8 cellular contexts compared by ENCODE assay signal in the genomic region with DNA sequence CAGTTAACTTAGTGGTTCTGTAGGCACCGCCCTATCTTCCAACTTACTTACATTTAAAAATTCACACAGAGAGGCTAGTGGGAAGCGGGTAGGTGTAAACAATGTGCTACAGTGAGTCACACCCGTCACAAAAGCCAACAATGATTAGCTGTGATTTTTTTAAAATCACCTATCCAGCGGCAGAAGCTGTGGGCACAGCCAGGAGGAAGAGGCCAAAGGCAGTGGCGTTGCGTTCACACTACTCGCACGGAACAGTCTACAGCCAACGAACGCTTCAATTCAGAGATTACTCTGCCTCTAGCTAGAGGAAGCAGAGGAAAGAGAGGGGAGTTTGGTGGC. TPM values are rescaled to one million over a fixed set of nuclear protein-coding genes. Genes with fewer than 3 reads are reported as not detected.
DNase-seq lines count a peak whose midpoint lies in the region; ATAC-seq and TF ChIP-seq lines count a peak whose summit lies in the region.

No MANE protein-coding gene starts in this region.

- peak overlapping the region; percentile 30; the same call in 1 of the 2 replicates for H2BK120ac ChIP-seq in IMR-90 (ENCODE audit: low read depth, low read length)

- no peak overlapping the region for H4K5ac ChIP-seq in IMR-90 (ENCODE audit: low read depth, low read length)

- H4K91ac ChIP-seq in IMR-90 (ENCODE audit: insufficient read depth, low read depth, low read length), result no peak overlapping the region

- no peaks in the 10 kb centered on the region for H3K9me1 ChIP-seq in IMR-90 (ENCODE audit: insufficient read depth, low read length)

- H2BK15ac ChIP-seq in IMR-90 (ENCODE audit: low read depth, low read length), result peak overlapping the region; percentile 36; the same call in 1 of the 3 replicates

- no peak for TF ChIP-seq RAD21 in IMR-90 (IDR thresholded peaks at IDR 0.05; ENCODE audit: low read length)

- no peak for TF ChIP-seq POLR2A in IMR-90 (IDR thresholded peaks at IDR 0.05; ENCODE audit: low read depth, low read length)
- no peak for TF ChIP-seq POLR2A in testis (IDR thresholded peaks at IDR 0.05)

- peak overlapping the region; percentile 33; the same call in 1 of the 2 replicates for H3K9ac ChIP-seq in IMR-90 (ENCODE audit: low read depth, low read length)

- H4K8ac ChIP-seq in IMR-90 (ENCODE audit: low read depth in 2 of 2, low read length in 2 of 2), result peak overlapping the region in 1 of 2 experiments; percentile 63; a peak in 1 of 4 replicates

- intact Hi-C loops in IMR-90 (cut with micrococcal nuclease) (loop anchor here (5.0 to 10.0 kb wide), 2 partner anchors 340 to 972 kb away; no protein-coding TSS in a partner anchor), testis (cut with DNase I; ENCODE audit: low total_unique reads) (no loop called here)

- no peak overlapping the region for H2BK20ac ChIP-seq in IMR-90 (ENCODE audit: low read depth, low read length)

- no peak overlapping the region for H2AK5ac ChIP-seq in IMR-90 (ENCODE audit: low read depth, low read length)

- ATAC-seq in GM21576 (IDR thresholded peaks at IDR 0.05; ENCODE audit: unreplicated experiment) (peak; percentile 41), IMR-90 (ENCODE audit: low read depth) (peak; percentile 33)

- H3K36me3 ChIP-seq in IMR-90 (ENCODE audit: control insufficient read depth, insufficient read depth, low read length) (no peaks in the 10 kb centered on the region), testis (ENCODE audit: low read depth, missing control alignments) (no peaks in the 10 kb centered on the region)

- H3K14ac ChIP-seq in IMR-90 (replicated peaks; ENCODE audit: low read depth, low read length), result no peak overlapping the region

- in situ Hi-C loops in IMR-90 (cut with MboI; ENCODE audit: low sequenced_read_pairs), result no loop called here
- in situ Hi-C loops in astrocyte of the cerebellum (cut with HindIII; ENCODE audit: low sequenced_read_pairs), result no loop called here

- dilution Hi-C loops in IMR-90 (cut with HindIII; ENCODE audit: low sequenced_read_pairs, unreplicated experiment), result no loop called here

- no peaks in the 10 kb centered on the region for H3K79me1 ChIP-seq in IMR-90 (ENCODE audit: low read depth in 1 of 2, low read length in 2 of 2)

- 0 out of 2 replicates have a peak, but pooled peaks cover 3% of the 10 kb centered on the region for H3K4me1 ChIP-seq in IMR-90 (ENCODE audit: control insufficient read depth, insufficient read depth, low read length)
- H3K4me1 ChIP-seq in testis, result no peaks in the 10 kb centered on the region

- H3K56ac ChIP-seq in IMR-90 (ENCODE audit: extremely low read depth, insufficient read depth, low read length), result 0 out of 2 replicates have a peak overlapping the region, but pooled peaks have one; percentile 24

- DNase-seq in ELR (ENCODE audit: low read depth), result peak; percentile 59
- no peak for DNase-seq in IMR-90
- DNase-seq in astrocyte of the cerebellum (ENCODE audit: low read depth), result peak; percentile 29
- DNase-seq in kidney tubule cell (ENCODE audit: low spot score), result peak; percentile 88
- DNase-seq in testis, result no peak
- no peak for DNase-seq in NCI-H1092 (lab: John Stamatoyannopoulos, UW)
- DNase-seq in GF-D8 (lab: John Stamatoyannopoulos, UW), result no peak

- no peak overlapping the region for H3K18ac ChIP-seq in IMR-90 (ENCODE audit: low read depth, low read length)

- POLR2A ChIA-PET in IMR-90 (lab: Charles Lee; ENCODE audit: unreplicated experiment), result interaction anchor here (0.6 kb wide), 4 partner anchors 14 to 740 kb away, joined by 3 to 11 read pairs (median 4); no protein-coding TSS in a partner anchor

- peak overlapping the region; percentile 22 for H3K4ac ChIP-seq in IMR-90 (ENCODE audit: low read depth, low read length)

- no peak overlapping the region for H2BK5ac ChIP-seq in IMR-90 (ENCODE audit: low read depth, low read length, poor library complexity, severe bottlenecking)

- no TSS peak for BruUV-seq in IMR-90 (replicated peaks; lab: Mats Ljungman, UMichigan)

- CTCF ChIA-PET in IMR-90 (lab: Yijun Ruan, JAX), result interaction anchor here (0.5 to 1.0 kb wide), 2 partner anchors 10 to 1046 kb away, joined by 3 read pairs; no protein-coding TSS in a partner anchor

- H3K27me3 ChIP-seq in IMR-90 (ENCODE audit: control insufficient read depth, insufficient read depth, low read length), result peaks cover 3% of the 10 kb centered on the region; the same call in 1 of the 2 replicates
- no peaks in the 10 kb centered on the region for H3K27me3 ChIP-seq in testis

- peak overlapping the region; percentile 57 for H3K4me3 ChIP-seq in IMR-90 (ENCODE audit: insufficient read depth, low read depth, low read length)
- H3K4me3 ChIP-seq in astrocyte of the cerebellum (ENCODE audit: low read depth, low read length), result peak overlapping the region; percentile 77
- H3K4me3 ChIP-seq in testis, result peak overlapping the region; percentile 62 to 68

- H2AK9ac ChIP-seq in IMR-90 (replicated peaks; ENCODE audit: low read depth, low read length, poor library complexity), result no peak overlapping the region

- no peaks in the 10 kb centered on the region for H4K20me1 ChIP-seq in IMR-90 (ENCODE audit: insufficient read depth, low read length)

- no CpG with 5 or more reads among the region's 10 CpGs for WGBS in IMR-90 (ENCODE audit: extremely low coverage in 2 of 2, insufficient read length in 1 of 2), 2 experiments
- WGBS in testis, 2 donors, result 1% methylated on average over 10 of the region's 10 CpGs

- H3K23ac ChIP-seq in IMR-90 (ENCODE audit: low read depth, low read length), result peak overlapping the region; percentile 18

- H3K27ac ChIP-seq in IMR-90 (ENCODE audit: insufficient read depth, low read length) (peak overlapping the region; percentile 11; the same call in 1 of the 2 replicates), testis (peak overlapping the region; percentile 73 to 76)

- peak overlapping the region; percentile 94 for H3K4me2 ChIP-seq in IMR-90 (ENCODE audit: low read depth, low read length)

- peak overlapping the region; percentile 93 for H2AFZ ChIP-seq in IMR-90 (replicated peaks; ENCODE audit: low read length, poor library complexity)

- H3K9me3 ChIP-seq in IMR-90 (ENCODE audit: control insufficient read depth, insufficient read depth, low read length) (no peaks in the 10 kb centered on the region), testis (no peaks in the 10 kb centered on the region)

- no peak for TF ChIP-seq CTCF in IMR-90 (conservative IDR thresholded peaks at IDR 0.05; ENCODE audit: low read depth, low read length)
- TF ChIP-seq CTCF in astrocyte of the cerebellum (IDR thresholded peaks at IDR 0.05; ENCODE audit: low read depth, low read length, missing control alignments), result no peak
- TF ChIP-seq CTCF in testis (IDR thresholded peaks at IDR 0.05), result no peak

TF ChIP-seq in IMR-90, 13 proteins besides CTCF, POLR2A, EP300 and RAD21:
- TF ChIP-seq MXI1 (IDR thresholded peaks at IDR 0.05; ENCODE audit: borderline replicate concordance, low read depth, low read length), result no peak
- no peak for TF ChIP-seq NFE2L2 (IDR thresholded peaks at IDR 0.05; ENCODE audit: low read depth, low read length)
- no peak for TF ChIP-seq MAZ (IDR thresholded peaks at IDR 0.05; ENCODE audit: borderline replicate concordance, low read depth, low read length)
- no peak for TF ChIP-seq CHD1 (IDR thresholded peaks at IDR 0.05; ENCODE audit: low read depth, low read length)

RNA-seq across cellular contexts. Expression of a gene that starts 2.5 kb away (rescaled TPM):
- 11.1 and 12.5 TPM in 2 replicates for total RNA-seq in IMR-90 (2012; rRNA removed)
- polyA plus RNA-seq in IMR-90 (2012; rRNA removed), result 1.1 and 1.8 TPM in 2 replicates
- 0.48 and 0.62 TPM in 2 replicates for polyA plus RNA-seq in IMR-90 (2012; cell fraction: cytosol; rRNA removed)
- polyA plus RNA-seq in IMR-90 (2012; cell fraction: nucleus; rRNA removed; ENCODE audit: low replicate concordance), result 0.26 and 1.7 TPM in 2 replicates
- total RNA-seq in testis, result 10 to 100 TPM; 15.5 to 19.2 TPM
- 10.6 TPM for polyA plus RNA-seq in testis (ENCODE audit: insufficient read depth, low read depth, low replicate concordance)

Comparison
In these comparisons a context has a peak if more than half of its experiments do, and no peak if none do; other contexts are left out.
1. DNase-seq: peak in ELR (single experiment), astrocyte of the cerebellum (single experiment) and kidney tubule cell (single experiment); none in IMR-90 (single experiment), testis (single experiment), NCI-H1092 (single experiment) and GF-D8 (single experiment).
2. Peak in every context shown above with its lines, with median percentiles within 50 percentile points of each other: H3K4me3 ChIP-seq.